ENCODE assay signal across 17 cellular contexts in genomic region chr3:56456117-56456516, GRCh38.
"Had no signal": no experiment of that assay in that cellular context is flagged by ENCODE, and none has a peak within 500 bp of the region (broad histone marks: within the 10 kb centered on the region; RNA-seq: fewer than 3 reads in every experiment).

No MANE protein-coding gene starts in this region.

- DNase-seq: dorsolateral prefrontal cortex; effector CD8-positive, alpha-beta T cell; foreskin melanocyte; heart left ventricle; hippocampal formation; kidney glomerular epithelial cell; naive B cell; occipital lobe; pancreas; right cardiac atrium; small intestine; stimulated activated CD4-positive, alpha-beta T cell treated with anti-CD3 and anti-CD28 coated beads, Interleukin-12 subunit alpha, Interleukin-12 subunit beta, amount 100 ng/mL, for 4 hours; stimulated activated naive CD4-positive, alpha-beta T cell; stomach; substantia nigra; transverse colon had no signal

- H3K36me3 ChIP-seq: heart left ventricle, pancreas, stomach, thoracic aorta, transverse colon had no signal

- ATAC-seq: heart left ventricle, pancreas, right cardiac atrium had no signal

- H3K27ac ChIP-seq: dorsolateral prefrontal cortex, heart left ventricle, pancreas, stomach, thoracic aorta, transverse colon had no signal

- H3K4me1 ChIP-seq: pancreas, stomach, transverse colon had no signal

- H3K27me3 ChIP-seq: pancreas, transverse colon had no signal

- H3K4me3 ChIP-seq: dorsolateral prefrontal cortex, heart left ventricle, pancreas, stomach, thoracic aorta, transverse colon had no signal

- H3K9me3 ChIP-seq: heart left ventricle, pancreas, stomach, thoracic aorta, transverse colon had no signal
